1 cellular context compared by ENCODE assay signal in the genomic region with DNA sequence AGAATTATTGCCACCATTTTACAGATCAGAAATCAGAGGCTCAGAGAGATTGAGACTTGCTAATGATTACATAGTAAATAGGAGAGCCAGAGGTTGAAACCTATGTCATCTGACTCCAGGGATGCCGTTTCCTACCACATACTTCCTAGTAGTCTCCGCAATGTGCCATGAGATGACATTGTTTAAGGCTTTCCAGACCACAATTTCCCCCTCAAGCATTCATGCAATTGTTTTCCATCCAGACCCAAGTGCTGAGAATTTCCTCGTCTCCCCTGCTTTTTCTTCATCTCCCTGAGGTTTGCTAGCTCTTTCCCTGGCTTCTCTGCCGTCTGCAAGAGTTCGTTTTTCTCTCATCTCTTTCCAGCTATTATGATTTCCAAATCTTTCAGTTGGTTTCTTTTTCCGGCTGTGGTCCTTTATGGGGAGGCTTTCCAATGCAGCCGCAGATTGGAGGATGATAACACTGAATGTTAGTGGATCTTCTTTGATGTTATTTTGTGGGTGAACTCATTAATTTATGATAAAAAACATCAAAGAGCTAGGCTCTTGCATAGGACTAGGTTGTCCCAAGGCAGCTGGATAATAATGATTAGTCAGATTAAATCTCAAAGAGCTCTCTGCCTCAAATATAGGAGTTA.
TF ChIP-seq lines count a peak whose summit lies in the region.

No MANE protein-coding gene starts in this region.

TF ChIP-seq in GM23338, 12 proteins besides CTCF, POLR2A, EP300 and RAD21 (continued from another document):
- TF ChIP-seq, protein P1, sequence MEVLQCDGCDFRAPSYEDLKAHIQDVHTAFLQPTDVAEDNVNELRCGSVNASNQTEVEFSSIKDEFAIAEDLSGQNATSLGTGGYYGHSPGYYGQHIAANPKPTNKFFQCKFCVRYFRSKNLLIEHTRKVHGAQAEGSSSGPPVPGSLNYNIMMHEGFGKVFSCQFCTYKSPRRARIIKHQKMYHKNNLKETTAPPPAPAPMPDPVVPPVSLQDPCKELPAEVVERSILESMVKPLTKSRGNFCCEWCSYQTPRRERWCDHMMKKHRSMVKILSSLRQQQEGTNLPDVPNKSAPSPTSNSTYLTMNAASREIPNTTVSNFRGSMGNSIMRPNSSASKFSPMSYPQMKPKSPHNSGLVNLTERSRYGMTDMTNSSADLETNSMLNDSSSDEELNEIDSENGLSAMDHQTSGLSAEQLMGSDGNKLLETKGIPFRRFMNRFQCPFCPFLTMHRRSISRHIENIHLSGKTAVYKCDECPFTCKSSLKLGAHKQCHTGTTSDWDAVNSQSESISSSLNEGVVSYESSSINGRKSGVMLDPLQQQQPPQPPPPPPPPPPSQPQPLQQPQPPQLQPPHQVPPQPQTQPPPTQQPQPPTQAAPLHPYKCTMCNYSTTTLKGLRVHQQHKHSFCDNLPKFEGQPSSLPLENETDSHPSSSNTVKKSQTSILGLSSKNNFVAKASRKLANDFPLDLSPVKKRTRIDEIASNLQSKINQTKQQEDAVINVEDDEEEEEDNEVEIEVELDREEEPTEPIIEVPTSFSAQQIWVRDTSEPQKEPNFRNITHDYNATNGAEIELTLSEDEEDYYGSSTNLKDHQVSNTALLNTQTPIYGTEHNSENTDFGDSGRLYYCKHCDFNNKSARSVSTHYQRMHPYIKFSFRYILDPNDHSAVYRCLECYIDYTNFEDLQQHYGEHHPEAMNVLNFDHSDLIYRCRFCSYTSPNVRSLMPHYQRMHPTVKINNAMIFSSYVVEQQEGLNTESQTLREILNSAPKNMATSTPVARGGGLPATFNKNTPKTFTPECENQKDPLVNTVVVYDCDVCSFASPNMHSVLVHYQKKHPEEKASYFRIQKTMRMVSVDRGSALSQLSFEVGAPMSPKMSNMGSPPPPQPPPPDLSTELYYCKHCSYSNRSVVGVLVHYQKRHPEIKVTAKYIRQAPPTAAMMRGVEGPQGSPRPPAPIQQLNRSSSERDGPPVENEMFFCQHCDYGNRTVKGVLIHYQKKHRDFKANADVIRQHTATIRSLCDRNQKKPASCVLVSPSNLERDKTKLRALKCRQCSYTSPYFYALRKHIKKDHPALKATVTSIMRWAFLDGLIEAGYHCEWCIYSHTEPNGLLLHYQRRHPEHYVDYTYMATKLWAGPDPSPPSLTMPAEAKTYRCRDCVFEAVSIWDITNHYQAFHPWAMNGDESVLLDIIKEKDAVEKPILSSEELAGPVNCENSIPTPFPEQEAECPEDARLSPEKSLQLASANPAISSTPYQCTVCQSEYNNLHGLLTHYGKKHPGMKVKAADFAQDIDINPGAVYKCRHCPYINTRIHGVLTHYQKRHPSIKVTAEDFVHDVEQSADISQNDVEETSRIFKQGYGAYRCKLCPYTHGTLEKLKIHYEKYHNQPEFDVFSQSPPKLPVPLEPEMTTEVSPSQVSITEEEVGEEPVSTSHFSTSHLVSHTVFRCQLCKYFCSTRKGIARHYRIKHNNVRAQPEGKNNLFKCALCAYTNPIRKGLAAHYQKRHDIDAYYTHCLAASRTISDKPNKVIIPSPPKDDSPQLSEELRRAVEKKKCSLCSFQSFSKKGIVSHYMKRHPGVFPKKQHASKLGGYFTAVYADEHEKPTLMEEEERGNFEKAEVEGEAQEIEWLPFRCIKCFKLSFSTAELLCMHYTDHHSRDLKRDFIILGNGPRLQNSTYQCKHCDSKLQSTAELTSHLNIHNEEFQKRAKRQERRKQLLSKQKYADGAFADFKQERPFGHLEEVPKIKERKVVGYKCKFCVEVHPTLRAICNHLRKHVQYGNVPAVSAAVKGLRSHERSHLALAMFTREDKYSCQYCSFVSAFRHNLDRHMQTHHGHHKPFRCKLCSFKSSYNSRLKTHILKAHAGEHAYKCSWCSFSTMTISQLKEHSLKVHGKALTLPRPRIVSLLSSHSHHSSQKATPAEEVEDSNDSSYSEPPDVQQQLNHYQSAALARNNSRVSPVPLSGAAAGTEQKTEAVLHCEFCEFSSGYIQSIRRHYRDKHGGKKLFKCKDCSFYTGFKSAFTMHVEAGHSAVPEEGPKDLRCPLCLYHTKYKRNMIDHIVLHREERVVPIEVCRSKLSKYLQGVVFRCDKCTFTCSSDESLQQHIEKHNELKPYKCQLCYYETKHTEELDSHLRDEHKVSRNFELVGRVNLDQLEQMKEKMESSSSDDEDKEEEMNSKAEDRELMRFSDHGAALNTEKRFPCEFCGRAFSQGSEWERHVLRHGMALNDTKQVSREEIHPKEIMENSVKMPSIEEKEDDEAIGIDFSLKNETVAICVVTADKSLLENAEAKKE (CRISPR knock-in tag; IDR thresholded peaks at IDR 0.05), result no peak
- TF ChIP-seq CREB1 (CRISPR knock-in tag; IDR thresholded peaks at IDR 0.05; ENCODE audit: low read depth), result no peak
- no peak for TF ChIP-seq ETS1 (IDR thresholded peaks at IDR 0.05)
TF ChIP-seq in GM23338: peak in this region for 0.
